Comparison of ENCODE assay signal across 1 cellular context in genomic region chr4:186805020-186805820, GRCh38.
TF ChIP-seq lines count a peak whose summit lies in the region.

No MANE protein-coding gene starts in this region.

TF ChIP-seq in GM12878, 131 proteins besides CTCF, POLR2A, EP300 and RAD21 (continued from another document):
- TF ChIP-seq ZBTB40 (IDR thresholded peaks at IDR 0.05; ENCODE audit: borderline replicate concordance): peak; percentile 68
